23 cellular contexts compared by ENCODE assay signal in genomic region chr14:36823651-36824050, GRCh38.
"Had no signal": no experiment of that assay in that cellular context is flagged by ENCODE, and none has a peak within 500 bp of the region (broad histone marks: within the 10 kb centered on the region; RNA-seq: fewer than 3 reads in every experiment).

No MANE protein-coding gene starts in this region.

- DNase-seq: colonic mucosa; cortex of kidney; dermis blood vessel endothelial cell; dorsolateral prefrontal cortex; effector CD4-positive, alpha-beta T cell; effector CD8-positive, alpha-beta T cell; effector memory CD4-positive, alpha-beta T cell; effector memory CD8-positive, alpha-beta T cell; endodermal cell; erythroblast; esophagus squamous epithelium; foreskin fibroblast; foreskin keratinocyte; foreskin melanocyte; gastrocnemius medialis; glutamatergic neuron; head of caudate nucleus; heart left ventricle; heart right ventricle had no signal

- H3K27ac ChIP-seq: colonic mucosa, coronary artery, dorsolateral prefrontal cortex, epithelial cell of prostate, esophagus muscularis mucosa, esophagus squamous epithelium, foreskin keratinocyte, gastrocnemius medialis, gastroesophageal sphincter, heart left ventricle, heart right ventricle had no signal

- H3K4me1 ChIP-seq: colonic mucosa, esophagus muscularis mucosa, gastrocnemius medialis, gastroesophageal sphincter, heart left ventricle, heart right ventricle had no signal

- H3K4me3 ChIP-seq: colonic mucosa, coronary artery, dorsolateral prefrontal cortex, esophagus muscularis mucosa, esophagus squamous epithelium, gastrocnemius medialis, gastroesophageal sphincter, heart left ventricle, heart right ventricle had no signal

- H3K36me3 ChIP-seq: colonic mucosa, esophagus muscularis mucosa, esophagus squamous epithelium, gastrocnemius medialis, gastroesophageal sphincter, heart left ventricle, heart right ventricle had no signal

- H3K9me3 ChIP-seq: colonic mucosa, esophagus muscularis mucosa, esophagus squamous epithelium, gastrocnemius medialis, gastroesophageal sphincter, heart left ventricle, heart right ventricle had no signal
